Comparison of ENCODE assay signal across 13 cellular contexts in genomic region chr7:77222065-77222464, GRCh38.
"Had no signal": no experiment of that assay in that cellular context is flagged by ENCODE, and none has a peak within 500 bp of the region (broad histone marks: within the 10 kb centered on the region; RNA-seq: fewer than 3 reads in every experiment).

No MANE protein-coding gene starts in this region.

- H3K27me3 ChIP-seq: brain microvascular endothelial cell, testis had no signal

- H3K4me1 ChIP-seq: testis had no signal

- H3K27ac ChIP-seq: brain microvascular endothelial cell, testis had no signal

- ATAC-seq: stimulated activated naive CD8-positive, alpha-beta T cell treated with anti-CD3 and anti-CD28 coated beads, Interleukin-15, Interleukin-2, amounts not matched to agents 100 U/mL and 50 U/mL, for 24 hours had no signal

- H3K4me1 Mint-ChIP-seq: memory B cell, nephron had no signal

- H3K36me3 ChIP-seq: brain microvascular endothelial cell had no signal

- H3K4me3 Mint-ChIP-seq: activated CD4-positive, alpha-beta memory T cell treated with anti-CD3 and anti-CD28 coated beads for 36 hours; activated naive CD8-positive, alpha-beta T cell treated with anti-CD3 and anti-CD28 coated beads for 36 hours; memory B cell; nephron had no signal

- H3K9me3 ChIP-seq: testis had no signal

- H3K27me3 Mint-ChIP-seq: activated CD4-positive, alpha-beta memory T cell treated with anti-CD3 and anti-CD28 coated beads for 36 hours; activated naive CD8-positive, alpha-beta T cell treated with anti-CD3 and anti-CD28 coated beads for 36 hours; memory B cell had no signal

- H3K27ac Mint-ChIP-seq: activated CD4-positive, alpha-beta memory T cell treated with anti-CD3 and anti-CD28 coated beads for 36 hours; memory B cell had no signal

- H3K4me3 ChIP-seq: testis had no signal

- DNase-seq: activated CD4-positive, alpha-beta memory T cell treated with anti-CD3 and anti-CD28 coated beads for 36 hours; activated CD4-positive, alpha-beta T cell treated with anti-CD3 and anti-CD28 coated beads for 1 hour; activated gamma-delta T cell; activated naive CD8-positive, alpha-beta T cell treated with anti-CD3 and anti-CD28 coated beads for 36 hours; activated T-cell treated with anti-CD3 and anti-CD28 coated beads, Interleukin-2, amount 50 U/mL, for 48 hours; brain microvascular endothelial cell; cerebellar nuclear complex; stimulated activated CD4-positive, alpha-beta T cell treated with anti-CD3 and anti-CD28 coated beads, Interleukin-4, amount 100 ng/mL, for 1 hour; stimulated activated CD8-positive, alpha-beta memory T cell treated with anti-CD3 and anti-CD28 coated beads, Interleukin-4, amount 100 ng/mL, for 48 hours; stimulated activated naive CD8-positive, alpha-beta T cell treated with anti-CD3 and anti-CD28 coated beads, Interleukin-15, Interleukin-2, amounts not matched to agents 100 U/mL and 50 U/mL, for 24 hours; testis had no signal
